Comparison of ENCODE assay signal across 14 cellular contexts in the genomic region with DNA sequence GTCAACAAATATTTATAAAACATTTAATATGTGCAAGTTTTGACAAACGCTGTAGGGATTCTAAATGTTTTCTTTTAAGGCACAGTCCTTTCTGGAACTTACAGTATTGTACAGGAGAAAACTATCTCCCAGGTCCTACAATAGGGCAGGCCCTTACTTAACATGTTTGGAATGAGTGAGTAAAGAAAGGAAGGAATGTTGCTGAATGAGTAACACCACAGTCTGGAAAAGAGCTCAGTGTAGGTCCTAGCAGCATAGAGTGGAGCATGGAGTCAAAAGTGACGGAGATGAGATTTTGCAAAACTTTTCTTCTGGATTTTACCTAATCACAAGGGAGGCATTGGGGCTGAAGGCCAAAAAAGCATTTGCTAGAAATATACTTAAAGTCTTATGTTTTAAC. TPM values are rescaled to one million over a fixed set of nuclear protein-coding genes. Genes with fewer than 3 reads are reported as not detected.
A peak's percentile ranks its signal among the peaks of the same experiment; 100 is the strongest.
DNase-seq lines count a peak whose midpoint lies in the region; ATAC-seq and TF ChIP-seq lines count a peak whose summit lies in the region.
"Had no signal": no experiment of that assay in that cellular context is flagged by ENCODE, and none has a peak within 500 bp of the region (broad histone marks: within the 10 kb centered on the region; RNA-seq: fewer than 3 reads in every experiment).

No MANE protein-coding gene starts in this region.

- in situ Hi-C loops in G401 (cut with HindIII; ENCODE audit: low sequenced_read_pairs) (no loop called here), GM13976 (cut with MboI; ENCODE audit: low sequenced_read_pairs, unreplicated experiment) (no loop called here)

- ATAC-seq in SK-N-SH treated with all-trans-retinoic acid at 6 μM for 48 hours = peak; percentile 99
- ATAC-seq in omental fat pad (ENCODE audit: low FRiP score) = peak; percentile 69
- ATAC-seq in HG03571 (IDR thresholded peaks at IDR 0.05; ENCODE audit: unreplicated experiment) = no peak
- ATAC-seq: activated T-helper 17 cell treated with anti-CD3 and anti-CD28 coated beads, Interleukin-2, amount 50 U/mL, for 72 hours; stimulated activated effector memory CD8-positive, alpha-beta T cell treated with anti-CD3 and anti-CD28 coated beads, Interleukin-12 subunit alpha, Interleukin-12 subunit beta, amount 100 ng/mL, for 72 hours had no signal

- H3K27ac ChIP-seq in fibroblast of lung (ENCODE audit: insufficient read depth, low read length) = peak overlapping the region; percentile 1
- H3K27ac ChIP-seq: BLaER1 treated with 17β-estradiol and CSF1 and Interleukin-3, amounts not matched to agents 10 nM and 100 nM had no signal

- no peak overlapping the region for H3K9ac ChIP-seq in fibroblast of lung (ENCODE audit: insufficient read depth, low read length)
- H3K9ac ChIP-seq: BLaER1 treated with 17β-estradiol and CSF1 and Interleukin-3, amounts not matched to agents 10 nM and 100 nM had no signal

- H2AFZ ChIP-seq in fibroblast of lung (ENCODE audit: low read length) = no peak overlapping the region

- TF ChIP-seq CTCF in fibroblast of lung (conservative IDR thresholded peaks at IDR 0.05 in 1 of 2, IDR thresholded peaks at IDR 0.05 in 1 of 2; ENCODE audit: low read depth in 1 of 2, low read length in 2 of 2) (no peak), omental fat pad (IDR thresholded peaks at IDR 0.05) (no peak), GM13976 (IDR thresholded peaks at IDR 0.05; ENCODE audit: borderline replicate concordance, control extremely low read depth, extremely low read depth, insufficient read depth, missing control alignments) (no peak)

- peak; percentile 74 for DNase-seq in ELR (ENCODE audit: low read depth)
- DNase-seq in fibroblast of lung (ENCODE audit: low read depth in 2 of 2) = peak; percentile 56 to 94
- no peak for DNase-seq in omental fat pad (ENCODE audit: low spot score)
- DNase-seq in G401 (ENCODE audit: low spot score) = no peak
- DNase-seq in GM13976 (ENCODE audit: low spot score) = no peak
- DNase-seq in SKM-1 (lab: John Stamatoyannopoulos, UW; ENCODE audit: unreplicated experiment) = no peak
- DNase-seq: activated CD4-positive, alpha-beta T cell treated with anti-CD3 and anti-CD28 coated beads, Interleukin-2, amount 10 ng/mL, durations not matched to agents 7 days and 5 days; NCI-H1105 treated with DMSO at 0.1 percent for 48 hours; NCI-H345 had no signal

- H3K4me2 ChIP-seq in fibroblast of lung (ENCODE audit: extremely low read depth, insufficient read depth, low read length) = no peak overlapping the region
- H3K4me2 ChIP-seq: BLaER1 treated with 17β-estradiol and CSF1 and Interleukin-3, amounts not matched to agents 10 nM and 100 nM had no signal

- no peaks in the 10 kb centered on the region for H3K27me3 ChIP-seq in fibroblast of lung (ENCODE audit: control insufficient read depth, insufficient read depth, low read length)
- H3K27me3 ChIP-seq: BLaER1 treated with 17β-estradiol and CSF1 and Interleukin-3, amounts not matched to agents 10 nM and 100 nM had no signal

- no peaks in the 10 kb centered on the region for H3K9me3 ChIP-seq in fibroblast of lung (ENCODE audit: control insufficient read depth, insufficient read depth, low read depth, low read length)

- H3K4me3 ChIP-seq in fibroblast of lung (replicated peaks in 1 of 4; ENCODE audit: control extremely low read depth in 1 of 4, insufficient read depth in 1 of 4, low read depth in 3 of 4, low read length in 4 of 4) = no peak overlapping the region
- H3K4me3 ChIP-seq: BLaER1 treated with 17β-estradiol and CSF1 and Interleukin-3, amounts not matched to agents 10 nM and 100 nM had no signal

- no peaks in the 10 kb centered on the region for H4K20me1 ChIP-seq in fibroblast of lung (ENCODE audit: control insufficient read depth, extremely low read depth, insufficient read depth, low read length)
- H4K20me1 ChIP-seq: BLaER1 treated with 17β-estradiol and CSF1 and Interleukin-3, amounts not matched to agents 10 nM and 100 nM had no signal

- H3K4me1 ChIP-seq in fibroblast of lung (ENCODE audit: control insufficient read depth, extremely low read depth, insufficient read depth, low read length) = peaks cover 4% of the 10 kb centered on the region

- no peaks in the 10 kb centered on the region for H3K79me2 ChIP-seq in fibroblast of lung (ENCODE audit: control insufficient read depth, insufficient read depth, low read length)

- H3K36me3 ChIP-seq in fibroblast of lung (ENCODE audit: control insufficient read depth, insufficient read depth, low read length) = no peaks in the 10 kb centered on the region
- H3K36me3 ChIP-seq: BLaER1 treated with 17β-estradiol and CSF1 and Interleukin-3, amounts not matched to agents 10 nM and 100 nM had no signal

TF ChIP-seq in SK-N-SH treated with all-trans-retinoic acid at 6 μM for 48 hours, 23 proteins besides CTCF, POLR2A, EP300 and RAD21 (continues in another document):
- TF ChIP-seq, protein P1, sequence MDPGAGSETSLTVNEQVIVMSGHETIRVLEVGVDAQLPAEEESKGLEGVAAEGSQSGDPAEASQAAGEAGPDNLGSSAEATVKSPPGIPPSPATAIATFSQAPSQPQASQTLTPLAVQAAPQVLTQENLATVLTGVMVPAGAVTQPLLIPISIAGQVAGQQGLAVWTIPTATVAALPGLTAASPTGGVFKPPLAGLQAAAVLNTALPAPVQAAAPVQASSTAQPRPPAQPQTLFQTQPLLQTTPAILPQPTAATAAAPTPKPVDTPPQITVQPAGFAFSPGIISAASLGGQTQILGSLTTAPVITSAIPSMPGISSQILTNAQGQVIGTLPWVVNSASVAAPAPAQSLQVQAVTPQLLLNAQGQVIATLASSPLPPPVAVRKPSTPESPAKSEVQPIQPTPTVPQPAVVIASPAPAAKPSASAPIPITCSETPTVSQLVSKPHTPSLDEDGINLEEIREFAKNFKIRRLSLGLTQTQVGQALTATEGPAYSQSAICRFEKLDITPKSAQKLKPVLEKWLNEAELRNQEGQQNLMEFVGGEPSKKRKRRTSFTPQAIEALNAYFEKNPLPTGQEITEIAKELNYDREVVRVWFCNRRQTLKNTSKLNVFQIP (CRISPR knock-in tag; IDR thresholded peaks at IDR 0.05; ENCODE audit: borderline replicate concordance, low read depth) = no peak
- TF ChIP-seq ESRRG (CRISPR knock-in tag; IDR thresholded peaks at IDR 0.05) (no peak), ZNF70 (CRISPR knock-in tag; IDR thresholded peaks at IDR 0.05) (no peak), PPARA (CRISPR knock-in tag; IDR thresholded peaks at IDR 0.05; ENCODE audit: borderline replicate concordance) (no peak), ISL1 (CRISPR knock-in tag; IDR thresholded peaks at IDR 0.05) (no peak), PATZ1 (CRISPR knock-in tag; IDR thresholded peaks at IDR 0.05; ENCODE audit: borderline replicate concordance) (no peak), TCF4 (CRISPR knock-in tag; IDR thresholded peaks at IDR 0.05; ENCODE audit: borderline replicate concordance) (no peak), RARB (CRISPR knock-in tag; IDR thresholded peaks at IDR 0.05) (no peak), ARNTL (CRISPR knock-in tag; IDR thresholded peaks at IDR 0.05; ENCODE audit: borderline replicate concordance, low read depth) (no peak), ZNF565 (CRISPR knock-in tag; conservative IDR thresholded peaks at IDR 0.05; ENCODE audit: low read depth) (no peak), ZFP3 (CRISPR knock-in tag; IDR thresholded peaks at IDR 0.05) (no peak), ZNF8 (CRISPR knock-in tag; IDR thresholded peaks at IDR 0.05) (no peak), GLIS3 (CRISPR knock-in tag; IDR thresholded peaks at IDR 0.05) (no peak), OSR1 (CRISPR knock-in tag; IDR thresholded peaks at IDR 0.05) (no peak)
- TF ChIP-seq, protein P2, sequence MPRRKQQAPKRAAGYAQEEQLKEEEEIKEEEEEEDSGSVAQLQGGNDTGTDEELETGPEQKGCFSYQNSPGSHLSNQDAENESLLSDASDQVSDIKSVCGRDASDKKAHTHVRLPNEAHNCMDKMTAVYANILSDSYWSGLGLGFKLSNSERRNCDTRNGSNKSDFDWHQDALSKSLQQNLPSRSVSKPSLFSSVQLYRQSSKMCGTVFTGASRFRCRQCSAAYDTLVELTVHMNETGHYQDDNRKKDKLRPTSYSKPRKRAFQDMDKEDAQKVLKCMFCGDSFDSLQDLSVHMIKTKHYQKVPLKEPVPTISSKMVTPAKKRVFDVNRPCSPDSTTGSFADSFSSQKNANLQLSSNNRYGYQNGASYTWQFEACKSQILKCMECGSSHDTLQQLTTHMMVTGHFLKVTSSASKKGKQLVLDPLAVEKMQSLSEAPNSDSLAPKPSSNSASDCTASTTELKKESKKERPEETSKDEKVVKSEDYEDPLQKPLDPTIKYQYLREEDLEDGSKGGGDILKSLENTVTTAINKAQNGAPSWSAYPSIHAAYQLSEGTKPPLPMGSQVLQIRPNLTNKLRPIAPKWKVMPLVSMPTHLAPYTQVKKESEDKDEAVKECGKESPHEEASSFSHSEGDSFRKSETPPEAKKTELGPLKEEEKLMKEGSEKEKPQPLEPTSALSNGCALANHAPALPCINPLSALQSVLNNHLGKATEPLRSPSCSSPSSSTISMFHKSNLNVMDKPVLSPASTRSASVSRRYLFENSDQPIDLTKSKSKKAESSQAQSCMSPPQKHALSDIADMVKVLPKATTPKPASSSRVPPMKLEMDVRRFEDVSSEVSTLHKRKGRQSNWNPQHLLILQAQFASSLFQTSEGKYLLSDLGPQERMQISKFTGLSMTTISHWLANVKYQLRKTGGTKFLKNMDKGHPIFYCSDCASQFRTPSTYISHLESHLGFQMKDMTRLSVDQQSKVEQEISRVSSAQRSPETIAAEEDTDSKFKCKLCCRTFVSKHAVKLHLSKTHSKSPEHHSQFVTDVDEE (CRISPR knock-in tag; IDR thresholded peaks at IDR 0.05) = no peak

RNA-seq across cellular contexts. Expression of gene ADD3, which starts 20.4 kb away (rescaled TPM):
- total RNA-seq in fibroblast of lung (93.0 and 114 TPM in 2 replicates), omental fat pad (100 to 1,000 TPM in 3 of 4 donors, 10 to 100 TPM in 1; 85.4 to 647 (median 252) TPM)
- 213 and 416 TPM in 2 replicates for polyA plus RNA-seq in fibroblast of lung
- polyA plus RNA-seq in fibroblast of lung (2012) = 55.8 and 93.0 TPM in 2 replicates
- 37.9 and 48.3 TPM in 2 replicates for polyA minus RNA-seq in fibroblast of lung (ENCODE audit: low replicate concordance)
- total RNA-seq in G401 (2014; rRNA removed; shearing (Covaris generic)) = 58.2 and 69.6 TPM in 2 replicates

Comparison
In these comparisons a context has a peak if more than half of its experiments do, and no peak if none do; other contexts are left out.
1. DNase-seq: peak in ELR (single experiment) and fibroblast of lung (2 of 2); none in omental fat pad (single experiment), G401 (single experiment), GM13976 (single experiment) and SKM-1 (single experiment).